9 cellular contexts compared by ENCODE assay signal in the genomic region with DNA sequence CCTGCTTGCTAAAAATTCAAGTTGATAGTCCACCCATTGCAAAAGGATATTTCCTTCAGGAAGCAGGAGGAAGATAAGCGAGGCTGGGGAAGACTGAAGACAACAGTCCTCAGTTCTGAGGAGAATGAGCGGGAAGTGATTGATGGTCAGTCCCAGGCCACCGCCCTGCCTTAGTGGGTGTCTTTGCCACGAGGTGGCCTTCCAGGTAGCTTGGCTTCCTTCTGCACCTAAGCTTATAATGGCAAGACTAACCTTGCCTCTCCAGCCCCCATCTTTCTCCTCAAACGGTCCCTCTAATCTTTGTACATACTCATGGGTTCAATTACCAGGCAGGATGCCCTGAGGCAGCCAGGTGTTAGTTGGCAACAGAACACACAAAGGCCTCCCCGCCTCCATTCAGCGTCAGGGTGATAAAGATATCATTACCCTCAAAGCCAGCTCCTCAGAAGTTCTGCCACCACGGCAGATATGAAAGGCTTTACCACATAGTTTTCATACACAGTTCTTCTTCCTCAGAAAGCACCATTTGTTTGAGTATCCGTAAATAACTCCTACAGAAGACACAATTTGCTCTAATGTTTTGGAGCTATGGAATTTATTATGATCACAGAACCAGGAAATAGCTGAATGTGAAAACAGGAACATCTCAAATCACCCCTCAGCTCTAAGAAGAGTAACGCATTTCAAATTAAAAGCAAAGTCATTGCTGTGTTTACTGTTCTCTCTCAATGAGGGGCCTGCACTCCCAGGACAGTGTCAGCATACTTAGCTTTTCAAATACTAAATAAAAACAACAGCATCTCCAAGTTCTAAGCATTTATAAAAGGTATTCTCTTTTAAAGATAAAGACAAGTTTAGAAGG.
DNase-seq lines count a peak whose midpoint lies in the region; ATAC-seq and TF ChIP-seq lines count a peak whose summit lies in the region.
"Had no signal": no experiment of that assay in that cellular context is flagged by ENCODE, and none has a peak within 500 bp of the region (broad histone marks: within the 10 kb centered on the region; RNA-seq: fewer than 3 reads in every experiment).

No MANE protein-coding gene starts in this region.

- H3K79me2 ChIP-seq in DOHH2 (ENCODE audit: control insufficient read depth, low read length): no peaks in the 10 kb centered on the region

- peaks cover 4% of the 10 kb centered on the region; the same call in 1 of the 2 replicates for H3F3A ChIP-seq in DOHH2 (ENCODE audit: control insufficient read depth, insufficient read depth)

- H3K36me3 ChIP-seq in DOHH2 (ENCODE audit: control insufficient read depth, low read length): no peaks in the 10 kb centered on the region

- no peaks in the 10 kb centered on the region for H3K9me3 ChIP-seq in DOHH2 (ENCODE audit: control insufficient read depth, insufficient read depth, low read length)

- H3K4me3 ChIP-seq in DOHH2 (ENCODE audit: low read length): 0 out of 2 replicates have a peak overlapping the region, but pooled peaks have one; percentile 5
- H3K4me3 ChIP-seq in foreskin fibroblast (ENCODE audit: low read depth in 1 of 2, low read length in 2 of 2): no peak overlapping the region

- peaks cover 45% of the 10 kb centered on the region for H3K4me1 ChIP-seq in DOHH2 (ENCODE audit: control insufficient read depth, low read length)
- H3K4me1 ChIP-seq: parathyroid adenoma had no signal

- DNase-seq in NCI-H2081 treated with DMSO at 0.1 percent for 48 hours (lab: John Stamatoyannopoulos, UW) (peak; percentile 8), NCI-H2029 (lab: John Stamatoyannopoulos, UW) (no peak), foreskin fibroblast (no peak), hippocampal formation (lab: John Stamatoyannopoulos, UW) (no peak), DMS114 treated with DMSO at 0.1 percent for 48 hours (lab: John Stamatoyannopoulos, UW; ENCODE audit: unreplicated experiment) (no peak)
- peak in 1 of 2 donors; percentile 36 for DNase-seq in central memory CD8-positive, alpha-beta T cell (ENCODE audit: low spot score in 2 of 2)

- H3K4me3 Mint-ChIP-seq in central memory CD8-positive, alpha-beta T cell: peak overlapping the region; percentile 2

- TF ChIP-seq CTCF in DOHH2 (IDR thresholded peaks at IDR 0.05; ENCODE audit: low read depth, low read length, poor library complexity, severe bottlenecking) (no peak), foreskin fibroblast (IDR thresholded peaks at IDR 0.05; ENCODE audit: low read depth, low read length) (no peak)

- peaks cover 4% of the 10 kb centered on the region for H3K36me3 Mint-ChIP-seq in central memory CD8-positive, alpha-beta T cell (ENCODE audit: insufficient read depth)

- H3K4me2 ChIP-seq in DOHH2 (ENCODE audit: low read length): peak overlapping the region; percentile 36

- H3K27ac ChIP-seq in DOHH2 (ENCODE audit: low read depth, low read length): no peak overlapping the region
- H3K27ac ChIP-seq: parathyroid adenoma had no signal

- no peaks in the 10 kb centered on the region for H4K20me1 ChIP-seq in DOHH2 (ENCODE audit: control insufficient read depth, insufficient read depth, low read depth, low read length)

- ATAC-seq in GM21717 (IDR thresholded peaks at IDR 0.05; ENCODE audit: unreplicated experiment): peak; percentile 63
- peak; percentile 77 for ATAC-seq in central memory CD8-positive, alpha-beta T cell (replicated peaks; ENCODE audit: extremely low read depth, poor library complexity, severe bottlenecking)

- H3K27ac Mint-ChIP-seq in central memory CD8-positive, alpha-beta T cell (ENCODE audit: low read depth): peak overlapping the region; percentile 52

- H3K4me1 Mint-ChIP-seq in central memory CD8-positive, alpha-beta T cell: peaks cover 48% of the 10 kb centered on the region

- H3K9me3 Mint-ChIP-seq in central memory CD8-positive, alpha-beta T cell: no peaks in the 10 kb centered on the region

- H3K27me3 Mint-ChIP-seq in central memory CD8-positive, alpha-beta T cell: no peaks in the 10 kb centered on the region

- no peaks in the 10 kb centered on the region for H3K27me3 ChIP-seq in DOHH2 (ENCODE audit: control insufficient read depth, low read length)

- H3K9me2 ChIP-seq in DOHH2 (replicated peaks; ENCODE audit: control insufficient read depth, low read length): no peaks in the 10 kb centered on the region
